20 cellular contexts compared by ENCODE assay signal in genomic region chr15:85307687-85308045, GRCh38.
A peak's percentile ranks its signal among the peaks of the same experiment; 100 is the strongest.
DNase-seq lines count a peak whose midpoint lies in the region; ATAC-seq and TF ChIP-seq lines count a peak whose summit lies in the region.
"Had no signal": no experiment of that assay in that cellular context is flagged by ENCODE, and none has a peak within 500 bp of the region (broad histone marks: within the 10 kb centered on the region; RNA-seq: fewer than 3 reads in every experiment).

No MANE protein-coding gene starts in this region.

- H3K36me3 ChIP-seq in lung (ENCODE audit: control insufficient read depth in 2 of 2, insufficient read depth in 2 of 2, low read length in 2 of 2) = no peaks in the 10 kb centered on the region
- no peaks in the 10 kb centered on the region for H3K36me3 ChIP-seq in gastrocnemius medialis

- peak overlapping the region; percentile 83 for H3K27ac Mint-ChIP-seq in stimulated activated naive B cell treated with anti-CD40 and anti-IgM and Interleukin-4, amounts not matched to agents 10 μg/mL and 1 μg/mL and 100 μg/mL, for 72 hours
- no peak overlapping the region for H3K27ac Mint-ChIP-seq in type B pancreatic cell

- TF ChIP-seq CTCF in lung (IDR thresholded peaks at IDR 0.05; ENCODE audit: control extremely low read depth, extremely low read depth) (no peak), type B pancreatic cell (conservative IDR thresholded peaks at IDR 0.05) (no peak), gastrocnemius medialis (IDR thresholded peaks at IDR 0.05 in 4 of 5, conservative IDR thresholded peaks at IDR 0.05 in 1 of 5) (no peak)

- H3K27ac ChIP-seq in lung (ENCODE audit: low read depth in 1 of 2, low read length in 1 of 2) = no peak overlapping the region
- no peak overlapping the region for H3K27ac ChIP-seq in gastrocnemius medialis

- no peaks in the 10 kb centered on the region for H3K9me3 ChIP-seq in lung (ENCODE audit: control insufficient read depth in 2 of 2, insufficient read depth in 1 of 2, low read length in 1 of 2)
- no peaks in the 10 kb centered on the region for H3K9me3 ChIP-seq in gastrocnemius medialis
- H3K9me3 ChIP-seq: SK-N-SH had no signal

- DNase-seq in NCI-H2107 treated with DMSO at 0.1 percent for 48 hours (lab: John Stamatoyannopoulos, UW; ENCODE audit: unreplicated experiment) (peak; percentile 7), NCI-H2107 (lab: John Stamatoyannopoulos, UW) (no peak), amniotic epithelial cell (ENCODE audit: low read depth) (peak; percentile 48), lung (ENCODE audit: low spot score) (no peak), type B pancreatic cell (ENCODE audit: extremely low spot score, unreplicated experiment) (no peak), gastrocnemius medialis (no peak)
- DNase-seq in stimulated activated naive B cell treated with anti-CD40 and anti-IgM and Interleukin-4, amounts not matched to agents 10 μg/mL and 1 μg/mL and 100 μg/mL, for 72 hours = no peak
- DNase-seq in stimulated activated CD4-positive, alpha-beta T cell treated with anti-CD3 and anti-CD28 coated beads, Interleukin-12 subunit alpha, Interleukin-12 subunit beta, amount 100 ng/mL, for 4 hours = no peak
- DNase-seq: 8988T, C1 segment of cervical spinal cord, DMS79, MM.1S, NCI-H1048, NCI-H1417 treated with DMSO at 0.1 percent for 48 hours, NCI-H187, NCI-H2227 treated with DMSO at 0.1 percent for 48 hours, NCI-H524 treated with DMSO at 0.1 percent for 48 hours, SIG-M5, SK-N-SH had no signal

- ATAC-seq in lung (ENCODE audit: insufficient read depth, low FRiP score) (peak; percentile 11), gastrocnemius medialis (no peak)
- ATAC-seq in stimulated activated naive B cell treated with anti-CD40 and anti-IgM and Interleukin-4, amounts not matched to agents 10 μg/mL and 1 μg/mL and 100 μg/mL, for 72 hours (replicated peaks) = no peak
- ATAC-seq: Panc1 had no signal

- H3K4me1 ChIP-seq in lung (ENCODE audit: control insufficient read depth in 2 of 2, insufficient read depth in 2 of 2, low read length in 2 of 2) = no peaks in the 10 kb centered on the region
- no peaks in the 10 kb centered on the region for H3K4me1 ChIP-seq in gastrocnemius medialis

- no peaks in the 10 kb centered on the region for H3K27me3 Mint-ChIP-seq in stimulated activated naive B cell treated with anti-CD40 and anti-IgM and Interleukin-4, amounts not matched to agents 10 μg/mL and 1 μg/mL and 100 μg/mL, for 72 hours
- H3K27me3 Mint-ChIP-seq in type B pancreatic cell = no peaks in the 10 kb centered on the region

- no peaks in the 10 kb centered on the region for H3K9me3 Mint-ChIP-seq in stimulated activated naive B cell treated with anti-CD40 and anti-IgM and Interleukin-4, amounts not matched to agents 10 μg/mL and 1 μg/mL and 100 μg/mL, for 72 hours
- no peaks in the 10 kb centered on the region for H3K9me3 Mint-ChIP-seq in type B pancreatic cell

- no peak overlapping the region for H3K4me3 Mint-ChIP-seq in stimulated activated naive B cell treated with anti-CD40 and anti-IgM and Interleukin-4, amounts not matched to agents 10 μg/mL and 1 μg/mL and 100 μg/mL, for 72 hours
- H3K4me3 Mint-ChIP-seq in type B pancreatic cell = no peak overlapping the region

- in situ Hi-C loops in gastrocnemius medialis (cut with MboI; ENCODE audit: low sequenced_read_pairs in 4 of 4) = loop anchor here in 1 of 4 donors (10.0 kb wide), 1 partner anchor 527 kb away; no protein-coding TSS in a partner anchor

- no peak for TF ChIP-seq POLR2A in gastrocnemius medialis (IDR thresholded peaks at IDR 0.05)

- H3K4me3 ChIP-seq in lung (no peak overlapping the region), gastrocnemius medialis (no peak overlapping the region)

- H3K27me3 ChIP-seq in lung (ENCODE audit: control insufficient read depth, insufficient read depth) (no peaks in the 10 kb centered on the region), gastrocnemius medialis (no peaks in the 10 kb centered on the region)

- WGBS in lung, 2 donors = 84 to 95% methylated on average over 2 of the region's 2 CpGs

- H3K36me3 Mint-ChIP-seq in stimulated activated naive B cell treated with anti-CD40 and anti-IgM and Interleukin-4, amounts not matched to agents 10 μg/mL and 1 μg/mL and 100 μg/mL, for 72 hours = peaks cover 0 to 1% of the 10 kb centered on the region in 2 donors
- no peaks in the 10 kb centered on the region for H3K36me3 Mint-ChIP-seq in type B pancreatic cell

- intact Hi-C loops in gastrocnemius medialis (cut with DNase I; ENCODE audit: low total_unique reads) = no loop called here

- peaks cover 49 to 70% of the 10 kb centered on the region in 2 donors for H3K4me1 Mint-ChIP-seq in stimulated activated naive B cell treated with anti-CD40 and anti-IgM and Interleukin-4, amounts not matched to agents 10 μg/mL and 1 μg/mL and 100 μg/mL, for 72 hours
- peaks cover 1% of the 10 kb centered on the region for H3K4me1 Mint-ChIP-seq in type B pancreatic cell (ENCODE audit: unreplicated experiment)

Comparison
In these comparisons a context has a peak if more than half of its experiments do, and no peak if none do; other contexts are left out.
1. DNase-seq: peak in NCI-H2107 treated with DMSO at 0.1 percent for 48 hours (single experiment) and amniotic epithelial cell (single experiment); none in NCI-H2107 (single experiment), lung (single experiment), stimulated activated naive B cell treated with anti-CD40 and anti-IgM and Interleukin-4, amounts not matched to agents 10 μg/mL and 1 μg/mL and 100 μg/mL, for 72 hours (single experiment), stimulated activated CD4-positive, alpha-beta T cell treated with anti-CD3 and anti-CD28 coated beads, Interleukin-12 subunit alpha, Interleukin-12 subunit beta, amount 100 ng/mL, for 4 hours (single experiment), type B pancreatic cell (single experiment) and gastrocnemius medialis (0 of 2).